8 cellular contexts compared by ENCODE assay signal in the genomic region with DNA sequence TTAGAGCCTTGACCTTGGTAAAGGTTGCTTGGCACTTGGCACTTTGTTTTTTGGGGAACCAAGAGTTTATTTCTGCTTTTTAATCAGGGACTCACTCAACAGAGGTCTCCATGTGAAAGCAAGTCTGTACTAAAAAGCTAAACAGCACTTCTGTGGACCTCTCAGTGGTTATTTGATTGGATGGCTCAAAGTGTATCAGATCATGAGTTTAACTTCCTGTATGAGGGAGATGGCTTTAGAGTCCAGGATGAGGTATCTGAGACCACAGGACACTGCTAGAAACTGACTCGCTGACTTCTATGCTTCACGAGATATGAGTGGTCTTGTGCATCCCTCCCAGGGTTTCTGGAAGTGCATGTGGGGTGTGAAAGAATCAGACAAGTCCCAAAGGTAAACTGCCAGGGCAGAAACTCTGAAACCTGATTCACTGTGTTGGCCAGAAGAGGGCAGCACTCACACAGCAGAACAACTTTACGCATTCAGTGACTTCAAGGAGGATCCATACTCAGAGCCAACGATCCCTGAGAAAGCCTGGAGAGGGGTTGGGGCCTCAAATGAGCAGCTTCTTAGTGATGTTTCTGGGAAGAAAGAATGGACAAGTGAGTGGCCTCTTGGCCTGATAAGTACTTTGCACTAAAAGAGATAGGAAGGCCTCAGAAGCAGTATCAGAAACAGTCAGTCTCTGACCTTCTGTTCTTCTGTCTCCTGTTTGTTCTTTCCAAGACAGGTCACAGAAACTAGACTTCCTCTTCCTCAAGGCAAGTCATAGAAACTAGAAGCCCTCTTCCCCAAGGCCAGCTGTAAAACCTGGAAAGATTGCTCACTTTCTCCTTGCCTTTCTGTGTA.
DNase-seq lines count a peak whose midpoint lies in the region; ATAC-seq and TF ChIP-seq lines count a peak whose summit lies in the region.

No MANE protein-coding gene starts in this region.

- H3K36me3 Mint-ChIP-seq in HFFc6 (ENCODE audit: low read depth), result no peaks in the 10 kb centered on the region

- H3K9me3 Mint-ChIP-seq in HFFc6, result no peaks in the 10 kb centered on the region

- H3K4me1 Mint-ChIP-seq in HFFc6 (ENCODE audit: low read depth), result no peaks in the 10 kb centered on the region

- no peak for ATAC-seq in HG03025 (IDR thresholded peaks at IDR 0.05; ENCODE audit: low FRiP score, unreplicated experiment)

- peaks cover 16% of the 10 kb centered on the region for H3K27me3 Mint-ChIP-seq in HFFc6 (ENCODE audit: insufficient read depth)

- peak; percentile 35 for DNase-seq in GM10266 (ENCODE audit: extremely low spot score)
- DNase-seq in HFFc6, result peak; percentile 59
- DNase-seq in NCI-H2029 (lab: John Stamatoyannopoulos, UW), result peak; percentile 41
- DNase-seq in activated CD4-positive, alpha-beta T cell treated with anti-CD3 and anti-CD28 coated beads for 1 hour, result peak; percentile 23
- peak; percentile 62 for DNase-seq in cerebellar cortex (ENCODE audit: low spot score)
- DNase-seq in left kidney (ENCODE audit: low read depth, low spot score), result peak; percentile 87
- DNase-seq in stimulated activated CD4-positive, alpha-beta T cell treated with anti-CD3 and anti-CD28 coated beads, Interleukin-4, amount 100 ng/mL, for 24 hours, result peak; percentile 64

- no peak overlapping the region for H3K27ac Mint-ChIP-seq in HFFc6

- TF ChIP-seq CTCF in GM10266 (IDR thresholded peaks at IDR 0.05; ENCODE audit: control insufficient read depth, insufficient read depth, low read depth, missing control alignments), result peak; percentile 82
- TF ChIP-seq CTCF in HFFc6 (IDR thresholded peaks at IDR 0.05), result peak; percentile 92

- H3K4me3 Mint-ChIP-seq in HFFc6, result no peak overlapping the region

Comparison
In these comparisons a context has a peak if more than half of its experiments do, and no peak if none do; other contexts are left out.
1. DNase-seq: peak in every context shown above with its lines; median percentile 87 in left kidney; 64 in stimulated activated CD4-positive, alpha-beta T cell treated with anti-CD3 and anti-CD28 coated beads, Interleukin-4, amount 100 ng/mL, for 24 hours; 62 in cerebellar cortex; 59 in HFFc6; 41 in NCI-H2029; 35 in GM10266; 23 in activated CD4-positive, alpha-beta T cell treated with anti-CD3 and anti-CD28 coated beads for 1 hour.